20 cellular contexts compared by ENCODE assay signal in genomic region chr17:29121442-29121841, GRCh38. TPM values are rescaled to one million over a fixed set of nuclear protein-coding genes. Genes with fewer than 3 reads are reported as not detected.
DNase-seq lines count a peak whose midpoint lies in the region; ATAC-seq and TF ChIP-seq lines count a peak whose summit lies in the region.
"Had no signal": no experiment of that assay in that cellular context is flagged by ENCODE, and none has a peak within 500 bp of the region (broad histone marks: within the 10 kb centered on the region; RNA-seq: fewer than 3 reads in every experiment).

No MANE protein-coding gene starts in this region.

- dilution Hi-C loops in mammary epithelial cell (cut with HindIII; ENCODE audit: low sequenced_read_pairs): no loop called here

- peaks cover 37% of the 10 kb centered on the region for H3K4me1 Mint-ChIP-seq in dendritic cell treated with granulocyte-macrophage colony-stimulating factor and Interleukin-4, amounts not matched to agents 40 ng/mL and 50 ng/mL, for 4 days (ENCODE audit: low read depth)

- WGBS in mammary epithelial cell (ENCODE audit: low coverage, missing lambda C conversion rate): 96% methylated on average over 3 of the region's 10 CpGs

- H3K9ac ChIP-seq in mammary epithelial cell (ENCODE audit: insufficient read depth, low read length): no peak overlapping the region

- H3K4me1 ChIP-seq in mammary epithelial cell (ENCODE audit: insufficient read depth, low read length): peaks cover 3% of the 10 kb centered on the region
- H3K4me1 ChIP-seq in breast epithelium: no peaks in the 10 kb centered on the region
- peaks cover under 1% of the 10 kb centered on the region for H3K4me1 ChIP-seq in osteoblast (ENCODE audit: insufficient read depth, low read length)

- H3K4me2 ChIP-seq in mammary epithelial cell (ENCODE audit: insufficient read depth, low read depth, low read length) (no peak overlapping the region), osteoblast (ENCODE audit: insufficient read depth, low read length) (no peak overlapping the region)
- H3K4me2 ChIP-seq: A549 had no signal

- H3K4me3 Mint-ChIP-seq in dendritic cell treated with granulocyte-macrophage colony-stimulating factor and Interleukin-4, amounts not matched to agents 40 ng/mL and 50 ng/mL, for 4 days: no peak overlapping the region
- H3K4me3 Mint-ChIP-seq: CD8-positive, alpha-beta T cell; HFFc6 had no signal

- ATAC-seq in HG03159 (IDR thresholded peaks at IDR 0.05; ENCODE audit: unreplicated experiment): no peak
- no peak for ATAC-seq in activated CD4-positive, CD25-positive, alpha-beta regulatory T cell treated with anti-CD3 and anti-CD28 coated beads, Interleukin-2, amount 50 U/mL, for 24 hours
- ATAC-seq: A549; CD8-positive, alpha-beta T cell; GM12878; HCT116 had no signal

- no peaks in the 10 kb centered on the region for H3K27me3 ChIP-seq in mammary epithelial cell (ENCODE audit: insufficient read depth, low read length)
- H3K27me3 ChIP-seq in breast epithelium: no peaks in the 10 kb centered on the region
- H3K27me3 ChIP-seq in osteoblast (ENCODE audit: insufficient read depth, low read length): no peaks in the 10 kb centered on the region

- H4K20me1 ChIP-seq in mammary epithelial cell (ENCODE audit: insufficient read depth, low read length) (no peaks in the 10 kb centered on the region), osteoblast (ENCODE audit: insufficient read depth, low read length) (peaks cover 31% of the 10 kb centered on the region)

- peaks cover 16% of the 10 kb centered on the region for H3K36me3 ChIP-seq in mammary epithelial cell (ENCODE audit: insufficient read depth, low read length)
- no peaks in the 10 kb centered on the region for H3K36me3 ChIP-seq in breast epithelium
- H3K36me3 ChIP-seq in osteoblast (ENCODE audit: insufficient read depth, low read length): peaks cover 21% of the 10 kb centered on the region

- H2AFZ ChIP-seq in mammary epithelial cell (ENCODE audit: low read depth, low read length) (no peak overlapping the region), osteoblast (ENCODE audit: low read length) (no peak overlapping the region)

- BruUV-seq in mammary epithelial cell (replicated peaks; lab: Mats Ljungman, UMichigan): TSS peak; percentile 86

- CTCF ChIA-PET in mammary epithelial cell (lab: Charles Lee; ENCODE audit: low non-redundant PET): no interaction called here

- H3K9me3 Mint-ChIP-seq in dendritic cell treated with granulocyte-macrophage colony-stimulating factor and Interleukin-4, amounts not matched to agents 40 ng/mL and 50 ng/mL, for 4 days: no peaks in the 10 kb centered on the region
- H3K9me3 Mint-ChIP-seq: CD8-positive, alpha-beta T cell; HFFc6 had no signal

- H3K79me2 ChIP-seq in mammary epithelial cell (ENCODE audit: insufficient read depth, low read length) (peaks cover 24% of the 10 kb centered on the region), osteoblast (ENCODE audit: insufficient read depth, low read length) (peaks cover 2% of the 10 kb centered on the region)

- peaks cover 92% of the 10 kb centered on the region for H3K36me3 Mint-ChIP-seq in dendritic cell treated with granulocyte-macrophage colony-stimulating factor and Interleukin-4, amounts not matched to agents 40 ng/mL and 50 ng/mL, for 4 days (ENCODE audit: low read depth)

- TF ChIP-seq POLR2A in breast epithelium (IDR thresholded peaks at IDR 0.05): no peak

- DNase-seq in mammary epithelial cell (no peak), breast epithelium (ENCODE audit: low spot score in 2 of 2) (no peak), osteoblast (ENCODE audit: insufficient read length, low spot score, missing footprints) (peak; percentile 3), DMS153 (lab: John Stamatoyannopoulos, UW) (no peak)
- DNase-seq: AML-193; Calu3; CD8-positive, alpha-beta T cell; DMS53; DND-41; EL; GOT3; H7; HFFc6 had no signal

- H3K27ac Mint-ChIP-seq in dendritic cell treated with granulocyte-macrophage colony-stimulating factor and Interleukin-4, amounts not matched to agents 40 ng/mL and 50 ng/mL, for 4 days: peak overlapping the region; percentile 2
- H3K27ac Mint-ChIP-seq: CD8-positive, alpha-beta T cell; HFFc6 had no signal

- no peak overlapping the region for H3K4me3 ChIP-seq in mammary epithelial cell (replicated peaks in 1 of 3; ENCODE audit: insufficient read depth in 1 of 3, low read depth in 2 of 3, low read length in 3 of 3)
- H3K4me3 ChIP-seq in breast epithelium: no peak overlapping the region
- H3K4me3 ChIP-seq in osteoblast (ENCODE audit: insufficient read depth, low read length): no peak overlapping the region
- H3K4me3 ChIP-seq: A549, GM12878 had no signal

- TF ChIP-seq CTCF in mammary epithelial cell (conservative IDR thresholded peaks at IDR 0.05 in 1 of 2, IDR thresholded peaks at IDR 0.05 in 1 of 2; ENCODE audit: extremely low read depth in 1 of 2, insufficient read depth in 1 of 2, low read depth in 1 of 2, low read length in 2 of 2): no peak
- no peak for TF ChIP-seq CTCF in breast epithelium (IDR thresholded peaks at IDR 0.05)
- no peak for TF ChIP-seq CTCF in osteoblast (IDR thresholded peaks at IDR 0.05; ENCODE audit: extremely low read depth, low read depth, low read length)

- H3K27ac ChIP-seq in mammary epithelial cell (ENCODE audit: insufficient read depth, low read depth, low read length) (no peak overlapping the region), breast epithelium (no peak overlapping the region), osteoblast (ENCODE audit: low read depth, low read length) (no peak overlapping the region)
- H3K27ac ChIP-seq: 22Rv1, A549 had no signal

- in situ Hi-C loops in mammary epithelial cell (cut with MboI; ENCODE audit: low sequenced_read_pairs in 2 of 2): loop anchor here in 1 of 2 donors (25.0 kb wide), 1 partner anchor 384 kb away; the partner anchor contains the start of genes NEK8, TLCD1 and TRAF4

- no peaks in the 10 kb centered on the region for H3K27me3 Mint-ChIP-seq in dendritic cell treated with granulocyte-macrophage colony-stimulating factor and Interleukin-4, amounts not matched to agents 40 ng/mL and 50 ng/mL, for 4 days

- H3K9me3 ChIP-seq in mammary epithelial cell (replicated peaks; ENCODE audit: insufficient read depth, low read length) (no peaks in the 10 kb centered on the region), breast epithelium (no peaks in the 10 kb centered on the region), osteoblast (ENCODE audit: low read depth, low read length) (no peaks in the 10 kb centered on the region)
- H3K9me3 ChIP-seq: A549 had no signal

- intact Hi-C loops in mammary epithelial cell (cut with micrococcal nuclease): no loop called here
- intact Hi-C loops in breast epithelium (cut with DNase I; ENCODE audit: low total_unique reads): no loop called here
- intact Hi-C loops in dendritic cell treated with granulocyte-macrophage colony-stimulating factor and Interleukin-4, amounts not matched to agents 40 ng/mL and 50 ng/mL, for 4 days (cut with micrococcal nuclease): no loop called here

RNA-seq across cellular contexts. Expression of gene MYO18A, which starts 58.8 kb away (rescaled TPM):
- total RNA-seq in mammary epithelial cell (100 to 1,000 TPM in 1 of 2 donors, 10 to 100 TPM in 1; 62.3 to 102 TPM), breast epithelium (10 to 100 TPM; 31.5 to 71.1 (median 42.3) TPM), osteoblast (28.6 and 39.8 TPM in 2 replicates)
- polyA plus RNA-seq in mammary epithelial cell: 17.8 TPM
- 131 TPM for polyA minus RNA-seq in mammary epithelial cell
